ENCODE assay signal across 17 cellular contexts in genomic region chr6:74343804-74344203, GRCh38.
DNase-seq lines count a peak whose midpoint lies in the region; ATAC-seq and TF ChIP-seq lines count a peak whose summit lies in the region.
"Had no signal": no experiment of that assay in that cellular context is flagged by ENCODE, and none has a peak within 500 bp of the region (broad histone marks: within the 10 kb centered on the region; RNA-seq: fewer than 3 reads in every experiment).

No MANE protein-coding gene starts in this region.

- no peaks in the 10 kb centered on the region for H3K36me3 ChIP-seq in left lung
- H3K36me3 ChIP-seq: heart right ventricle, MG63, uterus had no signal

- no peak overlapping the region for H3K4me3 Mint-ChIP-seq in HFFc6
- H3K4me3 Mint-ChIP-seq: central memory CD8-positive, alpha-beta T cell had no signal

- ATAC-seq in left lung (peak; percentile 22), GM18907 (IDR thresholded peaks at IDR 0.05; ENCODE audit: unreplicated experiment) (no peak)
- ATAC-seq: heart right ventricle had no signal

- H3K27ac ChIP-seq in VCaP (no peak overlapping the region), left lung (no peak overlapping the region)
- H3K27ac ChIP-seq: heart right ventricle, uterus had no signal

- no peaks in the 10 kb centered on the region for H3K36me3 Mint-ChIP-seq in HFFc6 (ENCODE audit: low read depth)

- no peaks in the 10 kb centered on the region for H3K4me1 ChIP-seq in left lung
- H3K4me1 ChIP-seq: Caco-2, uterus had no signal

- H3K4me3 ChIP-seq in AG10803 (ENCODE audit: low read length) (no peak overlapping the region), left lung (no peak overlapping the region)
- H3K4me3 ChIP-seq: heart right ventricle, MG63, uterus had no signal

- no peaks in the 10 kb centered on the region for H3K9me3 ChIP-seq in left lung
- H3K9me3 ChIP-seq: Caco-2, MG63, uterus had no signal

- H3K4me1 Mint-ChIP-seq in HFFc6 (ENCODE audit: low read depth) = no peaks in the 10 kb centered on the region
- H3K4me1 Mint-ChIP-seq: central memory CD8-positive, alpha-beta T cell had no signal

- no peaks in the 10 kb centered on the region for H3K27me3 ChIP-seq in left lung
- H3K27me3 ChIP-seq: heart right ventricle, MG63, uterus had no signal

- peak; percentile 6 for DNase-seq in AG10803 (ENCODE audit: low read depth)
- peak; percentile 8 for DNase-seq in HFFc6
- no peak for DNase-seq in left lung
- DNase-seq in stimulated activated CD4-positive, alpha-beta T cell treated with anti-CD3 and anti-CD28 coated beads, Interleukin-12 subunit alpha, Interleukin-12 subunit beta, amount 100 ng/mL, for 4 hours = no peak
- DNase-seq in iPS-NIHi11 (ENCODE audit: low spot score) = no peak
- DNase-seq in NCI-H2081 (lab: John Stamatoyannopoulos, UW) = no peak
- DNase-seq: activated T-cell treated with anti-CD3 and anti-CD28 coated beads, Interleukin-2, amount 50 U/mL, for 1 hour; heart right ventricle; mesenchymal stem cell; MG63; NCI-H774; retina; uterus had no signal

- H3K9me3 Mint-ChIP-seq in HFFc6 = peaks cover 6% of the 10 kb centered on the region; the same call in 1 of the 2 replicates

- H3K27me3 Mint-ChIP-seq in HFFc6 (ENCODE audit: insufficient read depth) = peaks cover 7% of the 10 kb centered on the region
- H3K27me3 Mint-ChIP-seq: central memory CD8-positive, alpha-beta T cell had no signal

- intact Hi-C loops in left lung (cut with DNase I) = no loop called here

- no peak overlapping the region for H3K27ac Mint-ChIP-seq in HFFc6

- peak; percentile 48 for TF ChIP-seq CTCF in AG10803 (conservative IDR thresholded peaks at IDR 0.05; ENCODE audit: low read length)
- peak; percentile 73 for TF ChIP-seq CTCF in HFFc6 (IDR thresholded peaks at IDR 0.05)
- peak; percentile 73 for TF ChIP-seq CTCF in VCaP (conservative IDR thresholded peaks at IDR 0.05)
- peak in 1 of 2 donors; percentile 9 for TF ChIP-seq CTCF in left lung (IDR thresholded peaks at IDR 0.05)

Comparison
In these comparisons a context has a peak if more than half of its experiments do, and no peak if none do; other contexts are left out.
1. DNase-seq: peak in AG10803 (single experiment) and HFFc6 (single experiment); none in left lung (0 of 2), stimulated activated CD4-positive, alpha-beta T cell treated with anti-CD3 and anti-CD28 coated beads, Interleukin-12 subunit alpha, Interleukin-12 subunit beta, amount 100 ng/mL, for 4 hours (single experiment), iPS-NIHi11 (single experiment) and NCI-H2081 (0 of 2).